In genomic region chr2:72011791-72012190, GRCh38 we compare ENCODE assay signal across 18 cellular contexts.
DNase-seq lines count a peak whose midpoint lies in the region; ATAC-seq lines count a peak whose summit lies in the region.
"Had no signal": no experiment of that assay in that cellular context is flagged by ENCODE, and none has a peak within 500 bp of the region (broad histone marks: within the 10 kb centered on the region; RNA-seq: fewer than 3 reads in every experiment).

No MANE protein-coding gene starts in this region.

- H3K36me3 ChIP-seq in H7 (replicated peaks; ENCODE audit: control insufficient read depth, insufficient read depth, low read length), result no peaks in the 10 kb centered on the region
- H3K36me3 ChIP-seq: BLaER1 had no signal

- H3K4me1 Mint-ChIP-seq in activated CD4-positive, alpha-beta T cell treated with anti-CD3 and anti-CD28 coated beads, Interleukin-2, amount 10 ng/mL, durations not matched to agents 24 days and 14 days, result no peaks in the 10 kb centered on the region
- no peaks in the 10 kb centered on the region for H3K4me1 Mint-ChIP-seq in activated CD4-positive, alpha-beta T cell treated with anti-CD3 and anti-CD28 coated beads for 36 hours
- H3K4me1 Mint-ChIP-seq: CD8-positive, alpha-beta memory T cell had no signal

- no peaks in the 10 kb centered on the region for H3K27me3 Mint-ChIP-seq in activated CD4-positive, alpha-beta T cell treated with anti-CD3 and anti-CD28 coated beads, Interleukin-2, amount 10 ng/mL, durations not matched to agents 24 days and 14 days
- H3K27me3 Mint-ChIP-seq in activated CD4-positive, alpha-beta T cell treated with anti-CD3 and anti-CD28 coated beads for 36 hours, result peaks cover 2% of the 10 kb centered on the region

- ATAC-seq in activated CD4-positive, alpha-beta T cell treated with anti-CD3 and anti-CD28 coated beads for 36 hours, result no peak
- ATAC-seq in left lobe of liver (no peak), sciatic nerve (no peak), HG02885 (IDR thresholded peaks at IDR 0.05; ENCODE audit: poor library complexity, unreplicated experiment) (no peak), HG03460 (IDR thresholded peaks at IDR 0.05; ENCODE audit: unreplicated experiment) (no peak)

- peaks cover 4% of the 10 kb centered on the region for H3K9me3 Mint-ChIP-seq in activated CD4-positive, alpha-beta T cell treated with anti-CD3 and anti-CD28 coated beads, Interleukin-2, amount 10 ng/mL, durations not matched to agents 24 days and 14 days
- H3K9me3 Mint-ChIP-seq in activated CD4-positive, alpha-beta T cell treated with anti-CD3 and anti-CD28 coated beads for 36 hours (ENCODE audit: low read depth), result no peaks in the 10 kb centered on the region
- H3K9me3 Mint-ChIP-seq: HFFc6 had no signal

- intact Hi-C loops in activated CD4-positive, alpha-beta T cell treated with anti-CD3 and anti-CD28 coated beads, Interleukin-2, amount 10 ng/mL, durations not matched to agents 24 days and 14 days (cut with micrococcal nuclease), result no loop called here
- intact Hi-C loops in activated CD4-positive, alpha-beta T cell treated with anti-CD3 and anti-CD28 coated beads for 36 hours (cut with DNase I, micrococcal nuclease), result no loop called here
- intact Hi-C loops in sciatic nerve (cut with DNase I), result no loop called here

- H3K36me3 Mint-ChIP-seq in activated CD4-positive, alpha-beta T cell treated with anti-CD3 and anti-CD28 coated beads, Interleukin-2, amount 10 ng/mL, durations not matched to agents 24 days and 14 days (ENCODE audit: low read depth), result no peaks in the 10 kb centered on the region
- no peaks in the 10 kb centered on the region for H3K36me3 Mint-ChIP-seq in activated CD4-positive, alpha-beta T cell treated with anti-CD3 and anti-CD28 coated beads for 36 hours (ENCODE audit: low read depth)
- H3K36me3 Mint-ChIP-seq: CD8-positive, alpha-beta memory T cell had no signal

- H3K27me3 ChIP-seq in H7 (ENCODE audit: control insufficient read depth, insufficient read depth, low read length), result no peaks in the 10 kb centered on the region
- H3K27me3 ChIP-seq: BLaER1 had no signal

- no peak overlapping the region for H3K4me3 Mint-ChIP-seq in activated CD4-positive, alpha-beta T cell treated with anti-CD3 and anti-CD28 coated beads, Interleukin-2, amount 10 ng/mL, durations not matched to agents 24 days and 14 days
- H3K4me3 Mint-ChIP-seq in activated CD4-positive, alpha-beta T cell treated with anti-CD3 and anti-CD28 coated beads for 36 hours, result no peak overlapping the region
- H3K4me3 Mint-ChIP-seq: CD8-positive, alpha-beta memory T cell; HFFc6 had no signal

- CTCF ChIA-PET in activated CD4-positive, alpha-beta T cell treated with anti-CD3 and anti-CD28 coated beads for 36 hours (lab: Charles Lee), result no interaction called here

- H3K4me3 ChIP-seq in H7 (ENCODE audit: insufficient read depth, low read depth, low read length), result no peak overlapping the region
- H3K4me3 ChIP-seq: BLaER1 had no signal

- DNase-seq in activated CD4-positive, alpha-beta T cell treated with anti-CD3 and anti-CD28 coated beads, Interleukin-2, amount 10 ng/mL, durations not matched to agents 24 days and 14 days, result peak; percentile 33
- no peak for DNase-seq in activated CD4-positive, alpha-beta T cell treated with anti-CD3 and anti-CD28 coated beads for 36 hours
- peak; percentile 7 for DNase-seq in H7
- DNase-seq in left lobe of liver (ENCODE audit: low spot score), result peak; percentile 10
- DNase-seq in sciatic nerve (ENCODE audit: low spot score), result peak; percentile 7
- no peak for DNase-seq in SW480 (ENCODE audit: low spot score)
- DNase-seq: 8988T; AML-193; Caco-2; CD8-positive, alpha-beta memory T cell; DND-41; GDM1; GOT3; HCEC 1CT; HFFc6 had no signal

- POLR2A ChIA-PET in activated CD4-positive, alpha-beta T cell treated with anti-CD3 and anti-CD28 coated beads for 36 hours (lab: Charles Lee), result no interaction called here

- H3K27ac Mint-ChIP-seq in activated CD4-positive, alpha-beta T cell treated with anti-CD3 and anti-CD28 coated beads, Interleukin-2, amount 10 ng/mL, durations not matched to agents 24 days and 14 days, result no peak overlapping the region
- no peak overlapping the region for H3K27ac Mint-ChIP-seq in activated CD4-positive, alpha-beta T cell treated with anti-CD3 and anti-CD28 coated beads for 36 hours
- H3K27ac Mint-ChIP-seq: CD8-positive, alpha-beta memory T cell; HFFc6 had no signal

Comparison
In these comparisons a context has a peak if more than half of its experiments do, and no peak if none do; other contexts are left out.
1. DNase-seq: peak in activated CD4-positive, alpha-beta T cell treated with anti-CD3 and anti-CD28 coated beads, Interleukin-2, amount 10 ng/mL, durations not matched to agents 24 days and 14 days (single experiment), H7 (single experiment), left lobe of liver (single experiment) and sciatic nerve (single experiment); none in activated CD4-positive, alpha-beta T cell treated with anti-CD3 and anti-CD28 coated beads for 36 hours (single experiment) and SW480 (single experiment).